ENCODE assay signal across 14 cellular contexts in the genomic region with DNA sequence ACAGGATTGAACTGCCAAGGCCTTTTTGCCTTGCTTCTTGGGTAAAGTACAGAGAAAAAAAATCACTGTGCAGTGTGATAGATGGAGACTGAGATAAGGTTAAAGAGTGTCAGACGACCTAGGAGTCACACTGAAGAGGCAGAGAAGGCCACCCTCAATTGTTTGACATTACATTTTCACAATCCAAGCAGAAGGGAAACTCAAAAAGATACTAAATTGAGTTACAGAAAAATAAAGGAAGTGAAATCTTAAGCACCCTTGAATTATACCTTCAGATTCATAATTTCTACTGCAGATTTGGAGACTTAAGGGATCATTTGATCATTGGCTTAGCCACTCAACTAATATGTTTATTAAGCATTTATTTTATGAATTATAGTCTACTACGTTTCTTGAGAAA.
A peak's percentile ranks its signal among the peaks of the same experiment; 100 is the strongest.
DNase-seq lines count a peak whose midpoint lies in the region; ATAC-seq lines count a peak whose summit lies in the region.
"Had no signal": no experiment of that assay in that cellular context is flagged by ENCODE, and none has a peak within 500 bp of the region (broad histone marks: within the 10 kb centered on the region; RNA-seq: fewer than 3 reads in every experiment).

No MANE protein-coding gene starts in this region.

- peak; percentile 71 for ATAC-seq in GM18868 (IDR thresholded peaks at IDR 0.05; ENCODE audit: unreplicated experiment)
- ATAC-seq in GM21619 (IDR thresholded peaks at IDR 0.05; ENCODE audit: unreplicated experiment), result peak; percentile 34
- ATAC-seq in HG03103 (IDR thresholded peaks at IDR 0.05; ENCODE audit: low read depth, unreplicated experiment), result peak; percentile 62
- ATAC-seq in HG03280 (IDR thresholded peaks at IDR 0.05; ENCODE audit: unreplicated experiment), result no peak
- ATAC-seq in activated CD4-positive, CD25-positive, alpha-beta regulatory T cell treated with anti-CD3 and anti-CD28 coated beads, Interleukin-2, amount 50 U/mL, for 24 hours, result no peak
- ATAC-seq: activated naive CD8-positive, alpha-beta T cell treated with anti-CD3 and anti-CD28 coated beads, Interleukin-2, amount 50 U/mL, for 24 hours; natural killer cell had no signal

- DNase-seq in SK-N-DZ (ENCODE audit: low spot score) (peak; percentile 9), ecto neural progenitor cell (ENCODE audit: low spot score) (no peak)
- DNase-seq: activated CD4-positive, alpha-beta memory T cell treated with anti-CD3 and anti-CD28 coated beads, Interleukin-2, amount 10 ng/mL, durations not matched to agents 7 days and 5 days; activated naive CD8-positive, alpha-beta T cell treated with anti-CD3 and anti-CD28 coated beads, Interleukin-2, amount 50 U/mL, for 24 hours; esophagus squamous epithelium; GDM1; natural killer cell; NCI-H1105; NCI-H345 had no signal

Comparison
In these comparisons a context has a peak if more than half of its experiments do, and no peak if none do; other contexts are left out.
1. ATAC-seq: peak in GM18868 (single experiment), GM21619 (single experiment) and HG03103 (single experiment); none in HG03280 (single experiment) and activated CD4-positive, CD25-positive, alpha-beta regulatory T cell treated with anti-CD3 and anti-CD28 coated beads, Interleukin-2, amount 50 U/mL, for 24 hours (0 of 2).